8 cellular contexts compared by ENCODE assay signal in genomic region chr2:64819774-64820688, GRCh38.
A peak's percentile ranks its signal among the peaks of the same experiment; 100 is the strongest.
DNase-seq lines count a peak whose midpoint lies in the region; ATAC-seq and TF ChIP-seq lines count a peak whose summit lies in the region.

No MANE protein-coding gene starts in this region.

- ATAC-seq in CD4-positive, alpha-beta T cell (ENCODE audit: poor library complexity): peak; percentile 97
- peak; percentile 74 for ATAC-seq in GM21360 (IDR thresholded peaks at IDR 0.05; ENCODE audit: unreplicated experiment)
- ATAC-seq in HG03571 (IDR thresholded peaks at IDR 0.05; ENCODE audit: unreplicated experiment): peak; percentile 90

- H3K36me3 Mint-ChIP-seq in CD4-positive, alpha-beta T cell (ENCODE audit: low read depth): no peaks in the 10 kb centered on the region
- peaks cover 9% of the 10 kb centered on the region for H3K36me3 Mint-ChIP-seq in activated T-helper 1 cell treated with anti-CD3 and anti-CD28 coated beads, Interleukin-12 subunit alpha, Interleukin-12 subunit beta, Interleukin-2, Interleukin-4 antibody, amounts not matched to agents 30 ng/mL and 10 ng/mL and 1 ng/mL, durations not matched to agents 14 hours and 24 hours and 36 hours (ENCODE audit: low read depth)

- no peak overlapping the region for H3K23ac ChIP-seq in mesendoderm (ENCODE audit: low read length)

- no peaks in the 10 kb centered on the region for H3K27me3 Mint-ChIP-seq in CD4-positive, alpha-beta T cell
- H3K27me3 Mint-ChIP-seq in activated T-helper 1 cell treated with anti-CD3 and anti-CD28 coated beads, Interleukin-12 subunit alpha, Interleukin-12 subunit beta, Interleukin-2, Interleukin-4 antibody, amounts not matched to agents 30 ng/mL and 10 ng/mL and 1 ng/mL, durations not matched to agents 14 hours and 24 hours and 36 hours (ENCODE audit: insufficient read depth): peaks cover 2% of the 10 kb centered on the region

- peak overlapping the region; percentile 86 for H3K27ac Mint-ChIP-seq in CD4-positive, alpha-beta T cell
- H3K27ac Mint-ChIP-seq in activated T-helper 1 cell treated with anti-CD3 and anti-CD28 coated beads, Interleukin-12 subunit alpha, Interleukin-12 subunit beta, Interleukin-2, Interleukin-4 antibody, amounts not matched to agents 30 ng/mL and 10 ng/mL and 1 ng/mL, durations not matched to agents 14 hours and 24 hours and 36 hours: peak overlapping the region; percentile 93

- no peaks in the 10 kb centered on the region for H3K79me1 ChIP-seq in mesendoderm (ENCODE audit: low read length)

- peak overlapping the region; percentile 53 for H3K27ac ChIP-seq in CD4-positive, alpha-beta T cell (ENCODE audit: low read depth, low read length)
- no peak overlapping the region for H3K27ac ChIP-seq in mesendoderm (ENCODE audit: low read depth, low read length)

- POLR2A ChIA-PET in CD4-positive, alpha-beta T cell (lab: Charles Lee): interaction anchor here (0.6 to 4.5 kb wide), 15 partner anchors 9 to 313 kb away, joined by 3 to 33 read pairs (median 3); partner anchors contain the start of gene SERTAD2

- H2AK5ac ChIP-seq in mesendoderm (ENCODE audit: low read length): no peak overlapping the region

- H2BK120ac ChIP-seq in mesendoderm (ENCODE audit: low read depth, low read length): no peak overlapping the region

- no peaks in the 10 kb centered on the region for H3K79me2 ChIP-seq in mesendoderm (ENCODE audit: control insufficient read depth, insufficient read depth, low read length)

- H3K4me2 ChIP-seq in mesendoderm (ENCODE audit: low read length): no peak overlapping the region

- H3K18ac ChIP-seq in mesendoderm (ENCODE audit: low read length): no peak overlapping the region

- H3K4me1 Mint-ChIP-seq in CD4-positive, alpha-beta T cell (ENCODE audit: low read depth): peaks cover 34% of the 10 kb centered on the region
- H3K4me1 Mint-ChIP-seq in activated T-helper 1 cell treated with anti-CD3 and anti-CD28 coated beads, Interleukin-12 subunit alpha, Interleukin-12 subunit beta, Interleukin-2, Interleukin-4 antibody, amounts not matched to agents 30 ng/mL and 10 ng/mL and 1 ng/mL, durations not matched to agents 14 hours and 24 hours and 36 hours (ENCODE audit: low read depth): peaks cover 39% of the 10 kb centered on the region

- no peak overlapping the region for H3K9ac ChIP-seq in mesendoderm (ENCODE audit: low read length)

- no CpG with 5 or more reads among the region's 11 CpGs for WGBS in mesendoderm (ENCODE audit: extremely low coverage, insufficient coverage, low lambda C conversion rate)

- H3K4ac ChIP-seq in mesendoderm (ENCODE audit: low read depth, low read length): no peak overlapping the region

- H3K9me3 ChIP-seq in CD4-positive, alpha-beta T cell (ENCODE audit: control insufficient read depth, low read length): no peaks in the 10 kb centered on the region

- H3K4me1 ChIP-seq in mesendoderm (ENCODE audit: control insufficient read depth, low read depth, low read length): no peaks in the 10 kb centered on the region

- H4K8ac ChIP-seq in mesendoderm (ENCODE audit: low read depth, low read length): no peak overlapping the region

- H2BK15ac ChIP-seq in mesendoderm (replicated peaks; ENCODE audit: low read depth): no peak overlapping the region

- H3K4me3 ChIP-seq in mesendoderm (ENCODE audit: low read length): no peak overlapping the region

- H2BK5ac ChIP-seq in mesendoderm (ENCODE audit: low read length): no peak overlapping the region

- no peaks in the 10 kb centered on the region for H3K9me3 Mint-ChIP-seq in CD4-positive, alpha-beta T cell
- H3K9me3 Mint-ChIP-seq in activated T-helper 1 cell treated with anti-CD3 and anti-CD28 coated beads, Interleukin-12 subunit alpha, Interleukin-12 subunit beta, Interleukin-2, Interleukin-4 antibody, amounts not matched to agents 30 ng/mL and 10 ng/mL and 1 ng/mL, durations not matched to agents 14 hours and 24 hours and 36 hours: no peaks in the 10 kb centered on the region

- peak overlapping the region; percentile 63 for H3K4me3 Mint-ChIP-seq in CD4-positive, alpha-beta T cell
- peak overlapping the region; percentile 68 for H3K4me3 Mint-ChIP-seq in activated T-helper 1 cell treated with anti-CD3 and anti-CD28 coated beads, Interleukin-12 subunit alpha, Interleukin-12 subunit beta, Interleukin-2, Interleukin-4 antibody, amounts not matched to agents 30 ng/mL and 10 ng/mL and 1 ng/mL, durations not matched to agents 14 hours and 24 hours and 36 hours

- no peaks in the 10 kb centered on the region for H3K36me3 ChIP-seq in mesendoderm (ENCODE audit: control insufficient read depth, insufficient read depth, low read length)

- H3K56ac ChIP-seq in mesendoderm (ENCODE audit: low read length): no peak overlapping the region

- DNase-seq in CD4-positive, alpha-beta T cell: peak; percentile 6 to 59 (median 42)
- DNase-seq in activated T-helper 1 cell treated with anti-CD3 and anti-CD28 coated beads, Interleukin-12 subunit alpha, Interleukin-12 subunit beta, Interleukin-2, Interleukin-4 antibody, amounts not matched to agents 30 ng/mL and 10 ng/mL and 1 ng/mL, durations not matched to agents 14 hours and 24 hours and 36 hours (ENCODE audit: low spot score): peak; percentile 30
- peak; percentile 8 to 21 for DNase-seq in stimulated activated CD4-positive, alpha-beta T cell treated with anti-CD3 and anti-CD28 coated beads, Interleukin-15, amount 100 ng/mL, for 1 hour (ENCODE audit: low read depth in 1 of 2, low spot score in 1 of 2)
- DNase-seq in mesenteric fat pad (ENCODE audit: low spot score) (no peak), mesendoderm (no peak), AML-193 (lab: John Stamatoyannopoulos, UW) (no peak)

- H3K27me3 ChIP-seq in CD4-positive, alpha-beta T cell (ENCODE audit: control insufficient read depth, insufficient read depth, low read length): no peaks in the 10 kb centered on the region
- no peaks in the 10 kb centered on the region for H3K27me3 ChIP-seq in mesendoderm (ENCODE audit: insufficient read depth, low read length, poor library complexity)

- no peak overlapping the region for H4K5ac ChIP-seq in mesendoderm (ENCODE audit: low read length)

- no peak for TF ChIP-seq CTCF in CD4-positive, alpha-beta T cell (IDR thresholded peaks at IDR 0.05)

- intact Hi-C loops in CD4-positive, alpha-beta T cell (cut with DNase I, micrococcal nuclease): loop anchor here (2.0 to 5.0 kb wide), 2 partner anchors 53 to 69 kb away; no protein-coding TSS in a partner anchor
- intact Hi-C loops in activated T-helper 1 cell treated with anti-CD3 and anti-CD28 coated beads, Interleukin-12 subunit alpha, Interleukin-12 subunit beta, Interleukin-2, Interleukin-4 antibody, amounts not matched to agents 30 ng/mL and 10 ng/mL and 1 ng/mL, durations not matched to agents 14 hours and 24 hours and 36 hours (cut with micrococcal nuclease): loop anchor here (1.0 kb wide), 4 partner anchors 11 to 69 kb away; no protein-coding TSS in a partner anchor

- CTCF ChIA-PET in CD4-positive, alpha-beta T cell (lab: Charles Lee): interaction anchor here (0.8 to 1.7 kb wide), 4 partner anchors 12 to 174 kb away, joined by 3 to 5 read pairs (median 4); partner anchors contain the start of gene SERTAD2

Comparison
In these comparisons a context has a peak if more than half of its experiments do, and no peak if none do; other contexts are left out.
1. DNase-seq: peak in CD4-positive, alpha-beta T cell (10 of 10), activated T-helper 1 cell treated with anti-CD3 and anti-CD28 coated beads, Interleukin-12 subunit alpha, Interleukin-12 subunit beta, Interleukin-2, Interleukin-4 antibody, amounts not matched to agents 30 ng/mL and 10 ng/mL and 1 ng/mL, durations not matched to agents 14 hours and 24 hours and 36 hours (single experiment) and stimulated activated CD4-positive, alpha-beta T cell treated with anti-CD3 and anti-CD28 coated beads, Interleukin-15, amount 100 ng/mL, for 1 hour (2 of 2); none in mesenteric fat pad (single experiment), mesendoderm (single experiment) and AML-193 (0 of 2).
2. Peak in every context shown above with its lines, with median percentiles within 50 percentile points of each other: ATAC-seq.